In the genomic region with DNA sequence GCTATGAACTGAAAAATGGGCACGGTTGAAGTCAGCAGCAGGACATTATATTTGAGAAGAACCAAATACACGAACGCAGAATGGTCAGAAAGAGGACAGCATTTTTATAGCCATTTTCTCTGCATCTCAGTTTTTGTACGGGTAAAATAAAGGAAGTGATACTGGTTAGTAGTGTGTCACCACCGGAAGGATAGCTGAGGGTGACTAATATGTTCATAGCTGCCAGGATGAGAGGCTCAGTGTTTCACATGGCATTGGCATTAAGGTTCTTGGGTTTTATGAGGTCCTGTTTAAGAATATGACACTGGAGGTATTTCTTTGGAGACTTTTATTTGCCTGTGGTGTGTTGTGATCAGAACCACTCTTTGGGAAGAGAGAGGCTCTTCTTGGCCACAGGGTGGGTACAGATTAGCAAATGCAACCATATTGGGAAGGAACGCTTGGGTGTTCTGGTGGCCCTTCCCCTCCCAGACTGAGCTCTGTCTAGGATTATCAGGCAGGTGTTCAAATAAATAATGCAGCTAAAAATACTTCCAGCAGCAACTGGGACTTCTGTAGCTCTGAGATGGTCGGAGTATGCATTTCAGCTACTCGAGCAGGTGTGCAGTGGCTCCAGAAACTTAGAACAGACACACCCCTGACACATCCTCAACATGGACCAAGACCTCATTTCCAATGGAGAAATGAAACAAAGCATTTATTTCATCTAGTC, we compare ENCODE assay signal across 8 cellular contexts.
DNase-seq lines count a peak whose midpoint lies in the region; ATAC-seq and TF ChIP-seq lines count a peak whose summit lies in the region.
"Had no signal": no experiment of that assay in that cellular context is flagged by ENCODE, and none has a peak within 500 bp of the region (broad histone marks: within the 10 kb centered on the region; RNA-seq: fewer than 3 reads in every experiment).

No MANE protein-coding gene starts in this region.

- H3K27me3 Mint-ChIP-seq in naive thymus-derived CD8-positive, alpha-beta T cell: peaks cover 4 to 14% (median 8%) of the 10 kb centered on the region in 5 donors
- H3K27me3 Mint-ChIP-seq: activated naive CD4-positive, alpha-beta T cell treated with anti-CD3 and anti-CD28 coated beads, Interleukin-2, amount 50 U/mL, for 24 hours had no signal

- POLR2A ChIA-PET in SK-N-SH (lab: Yijun Ruan, JAX): interaction anchor here (0.7 kb wide), 1 partner anchor 48 kb away, joined by 3 read pairs; no protein-coding TSS in a partner anchor
- POLR2A ChIA-PET in naive thymus-derived CD8-positive, alpha-beta T cell (lab: Charles Lee): no interaction called here

- H3K4me3 ChIP-seq in SK-N-SH (ENCODE audit: low read depth in 2 of 2, low read length in 1 of 2): no peak overlapping the region
- no peak overlapping the region for H3K4me3 ChIP-seq in skeletal muscle satellite cell (ENCODE audit: low read length)

- H3K79me2 ChIP-seq in SK-N-SH (ENCODE audit: insufficient read depth): no peaks in the 10 kb centered on the region

- peaks cover 3% of the 10 kb centered on the region for H3F3A ChIP-seq in SK-N-SH (replicated peaks; ENCODE audit: insufficient read depth)

- TF ChIP-seq EP300 in SK-N-SH (IDR thresholded peaks at IDR 0.05; ENCODE audit: borderline replicate concordance in 1 of 2, low read depth in 1 of 2, low read length in 1 of 2): no peak

- H3K4me3 Mint-ChIP-seq in naive thymus-derived CD8-positive, alpha-beta T cell: no peak overlapping the region
- H3K4me3 Mint-ChIP-seq: activated naive CD4-positive, alpha-beta T cell treated with anti-CD3 and anti-CD28 coated beads, Interleukin-2, amount 50 U/mL, for 24 hours had no signal

- peak overlapping the region in 1 of 2 experiments; percentile 67; a peak in 2 of 4 replicates for H3K27ac ChIP-seq in SK-N-SH (ENCODE audit: low read depth in 2 of 2, low read length in 1 of 2)

- H3K4me2 ChIP-seq in SK-N-SH (peak overlapping the region; percentile 19; the same call in 1 of the 2 replicates), skeletal muscle satellite cell (ENCODE audit: low read length) (peak overlapping the region; percentile 13)

- peak overlapping the region in 1 of 10 donors; percentile 49 for H3K27ac Mint-ChIP-seq in naive thymus-derived CD8-positive, alpha-beta T cell
- H3K27ac Mint-ChIP-seq: activated naive CD4-positive, alpha-beta T cell treated with anti-CD3 and anti-CD28 coated beads, Interleukin-2, amount 50 U/mL, for 24 hours had no signal

- peaks cover 1 to 14% (median 9%) of the 10 kb centered on the region in 4 donors for H3K4me1 Mint-ChIP-seq in naive thymus-derived CD8-positive, alpha-beta T cell
- H3K4me1 Mint-ChIP-seq: activated naive CD4-positive, alpha-beta T cell treated with anti-CD3 and anti-CD28 coated beads, Interleukin-2, amount 50 U/mL, for 24 hours had no signal

- no peaks in the 10 kb centered on the region for H3K36me3 Mint-ChIP-seq in naive thymus-derived CD8-positive, alpha-beta T cell
- H3K36me3 Mint-ChIP-seq: activated naive CD4-positive, alpha-beta T cell treated with anti-CD3 and anti-CD28 coated beads, Interleukin-2, amount 50 U/mL, for 24 hours had no signal

- H3K36me3 ChIP-seq in SK-N-SH (replicated peaks in 1 of 2; ENCODE audit: control insufficient read depth in 1 of 2, insufficient read depth in 2 of 2, low read length in 1 of 2) (peaks cover 0 to 2% of the 10 kb centered on the region in 2 experiments), skeletal muscle satellite cell (ENCODE audit: insufficient read depth, low read length) (no peaks in the 10 kb centered on the region)

- H2AFZ ChIP-seq in SK-N-SH (ENCODE audit: low read depth): peak overlapping the region; percentile 54; the same call in 1 of the 2 replicates

- 71% methylated on average over 8 of the region's 8 CpGs for WGBS in SK-N-SH (ENCODE audit: low lambda C conversion rate)

- H3K27me3 ChIP-seq in SK-N-SH (ENCODE audit: insufficient read depth): no peaks in the 10 kb centered on the region
- H3K27me3 ChIP-seq in skeletal muscle satellite cell (ENCODE audit: control insufficient read depth, insufficient read depth, low read length): no peaks in the 10 kb centered on the region

- no peak for TF ChIP-seq CTCF in SK-N-SH (IDR thresholded peaks at IDR 0.05)

- H3K9me3 Mint-ChIP-seq in naive thymus-derived CD8-positive, alpha-beta T cell: peaks cover 0 to 6% (median 0%) of the 10 kb centered on the region in 9 donors
- H3K9me3 Mint-ChIP-seq: activated naive CD4-positive, alpha-beta T cell treated with anti-CD3 and anti-CD28 coated beads, Interleukin-2, amount 50 U/mL, for 24 hours had no signal

- TF ChIP-seq RAD21 in SK-N-SH (IDR thresholded peaks at IDR 0.05; ENCODE audit: low read length): no peak

- no peak overlapping the region for H3K9ac ChIP-seq in SK-N-SH
- no peak overlapping the region for H3K9ac ChIP-seq in skeletal muscle satellite cell (ENCODE audit: low read depth, low read length)

- DNase-seq in SK-N-SH (no peak), amygdala (lab: John Stamatoyannopoulos, UW) (no peak), DMS79 (lab: John Stamatoyannopoulos, UW) (no peak)
- DNase-seq in naive thymus-derived CD8-positive, alpha-beta T cell: no peak

- H3K4me1 ChIP-seq in SK-N-SH (ENCODE audit: control insufficient read depth in 1 of 2, insufficient read depth in 2 of 2, low read depth in 1 of 2, low read length in 1 of 2): peaks cover 16 to 26% of the 10 kb centered on the region in 2 experiments; a peak in 3 of 4 replicates
- H3K4me1 ChIP-seq in skeletal muscle satellite cell (ENCODE audit: control insufficient read depth, insufficient read depth, low read length): peaks cover 24% of the 10 kb centered on the region

- H3K9me2 ChIP-seq in SK-N-SH: no peaks in the 10 kb centered on the region

- ATAC-seq in GM19035 (IDR thresholded peaks at IDR 0.05; ENCODE audit: unreplicated experiment): peak; percentile 93
- peak; percentile 60 for ATAC-seq in HG03135 (IDR thresholded peaks at IDR 0.05; ENCODE audit: unreplicated experiment)
- ATAC-seq in naive thymus-derived CD8-positive, alpha-beta T cell: no peak

- no peaks in the 10 kb centered on the region for H4K20me1 ChIP-seq in SK-N-SH (ENCODE audit: insufficient read depth)

- H3K9me3 ChIP-seq in SK-N-SH (no peaks in the 10 kb centered on the region), skeletal muscle satellite cell (replicated peaks; ENCODE audit: low read length) (no peaks in the 10 kb centered on the region)

- CTCF ChIA-PET in SK-N-SH (lab: Yijun Ruan, JAX): interaction anchor here (0.6 to 0.7 kb wide), 2 partner anchors 22 to 123 kb away, joined by 3 read pairs; no protein-coding TSS in a partner anchor

TF ChIP-seq in SK-N-SH, 30 proteins besides CTCF, POLR2A, EP300 and RAD21 (continues in another document):
- TF ChIP-seq FOSL2 (IDR thresholded peaks at IDR 0.05; ENCODE audit: borderline replicate concordance, low read depth) (peak; percentile 78; the same call in 1 of the 2 replicates), TCF12 (IDR thresholded peaks at IDR 0.05) (no peak), GABPA (IDR thresholded peaks at IDR 0.05; ENCODE audit: low read depth) (peak; percentile 64), NRF1 (IDR thresholded peaks at IDR 0.05; ENCODE audit: low read depth, low read length) (no peak), JUND (IDR thresholded peaks at IDR 0.05) (peak; percentile 33; the same call in 1 of the 2 replicates), RCOR1 (IDR thresholded peaks at IDR 0.05; ENCODE audit: low read length) (no peak), SMC3 (IDR thresholded peaks at IDR 0.05; ENCODE audit: low read depth, low read length) (no peak)
- TF ChIP-seq, protein P1, sequence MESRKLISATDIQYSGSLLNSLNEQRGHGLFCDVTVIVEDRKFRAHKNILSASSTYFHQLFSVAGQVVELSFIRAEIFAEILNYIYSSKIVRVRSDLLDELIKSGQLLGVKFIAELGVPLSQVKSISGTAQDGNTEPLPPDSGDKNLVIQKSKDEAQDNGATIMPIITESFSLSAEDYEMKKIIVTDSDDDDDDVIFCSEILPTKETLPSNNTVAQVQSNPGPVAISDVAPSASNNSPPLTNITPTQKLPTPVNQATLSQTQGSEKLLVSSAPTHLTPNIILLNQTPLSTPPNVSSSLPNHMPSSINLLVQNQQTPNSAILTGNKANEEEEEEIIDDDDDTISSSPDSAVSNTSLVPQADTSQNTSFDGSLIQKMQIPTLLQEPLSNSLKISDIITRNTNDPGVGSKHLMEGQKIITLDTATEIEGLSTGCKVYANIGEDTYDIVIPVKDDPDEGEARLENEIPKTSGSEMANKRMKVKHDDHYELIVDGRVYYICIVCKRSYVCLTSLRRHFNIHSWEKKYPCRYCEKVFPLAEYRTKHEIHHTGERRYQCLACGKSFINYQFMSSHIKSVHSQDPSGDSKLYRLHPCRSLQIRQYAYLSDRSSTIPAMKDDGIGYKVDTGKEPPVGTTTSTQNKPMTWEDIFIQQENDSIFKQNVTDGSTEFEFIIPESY (IDR thresholded peaks at IDR 0.05; ENCODE audit: borderline replicate concordance, low read depth): no peak
- TF ChIP-seq, protein P2, sequence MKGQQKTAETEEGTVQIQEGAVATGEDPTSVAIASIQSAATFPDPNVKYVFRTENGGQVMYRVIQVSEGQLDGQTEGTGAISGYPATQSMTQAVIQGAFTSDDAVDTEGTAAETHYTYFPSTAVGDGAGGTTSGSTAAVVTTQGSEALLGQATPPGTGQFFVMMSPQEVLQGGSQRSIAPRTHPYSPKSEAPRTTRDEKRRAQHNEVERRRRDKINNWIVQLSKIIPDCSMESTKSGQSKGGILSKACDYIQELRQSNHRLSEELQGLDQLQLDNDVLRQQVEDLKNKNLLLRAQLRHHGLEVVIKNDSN (IDR thresholded peaks at IDR 0.05; ENCODE audit: borderline replicate concordance, low read depth): no peak

Comparison
In these comparisons a context has a peak if more than half of its experiments do, and no peak if none do; other contexts are left out.
1. ATAC-seq: peak in GM19035 (single experiment) and HG03135 (single experiment); none in naive thymus-derived CD8-positive, alpha-beta T cell (0 of 2).